8 cellular contexts compared by ENCODE assay signal in the genomic region with DNA sequence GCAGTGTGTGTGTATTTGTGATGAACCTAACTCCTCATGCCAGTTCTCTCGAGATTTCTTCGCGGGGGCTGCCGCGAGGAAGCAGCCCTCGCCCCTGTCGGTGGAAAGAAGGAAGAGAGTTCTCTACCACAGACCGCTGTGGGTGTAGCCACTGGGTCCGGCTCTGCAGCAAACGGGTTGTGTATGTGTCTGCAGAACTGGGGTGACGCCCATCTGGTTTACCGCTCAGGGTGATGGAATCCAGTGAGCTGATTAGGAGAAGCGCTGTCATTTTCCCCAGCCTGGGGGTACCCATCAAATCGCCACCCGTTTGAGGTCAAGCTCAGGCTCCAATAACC. TPM values are rescaled to one million over a fixed set of nuclear protein-coding genes. Genes with fewer than 3 reads are reported as not detected.
DNase-seq lines count a peak whose midpoint lies in the region; TF ChIP-seq lines count a peak whose summit lies in the region.

No MANE protein-coding gene starts in this region.

- TF ChIP-seq POLR2A in testis (IDR thresholded peaks at IDR 0.05): no peak

- TF ChIP-seq CTCF in AG04450 (IDR thresholded peaks at IDR 0.05; ENCODE audit: low read depth, low read length) (no peak), testis (IDR thresholded peaks at IDR 0.05) (no peak)

- H3K27me3 ChIP-seq in AG04450 (ENCODE audit: control insufficient read depth, insufficient read depth, low read length) (no peaks in the 10 kb centered on the region), testis (no peaks in the 10 kb centered on the region)

- peak overlapping the region; percentile 81 for H3K4me3 Mint-ChIP-seq in activated T-cell treated with anti-CD3 and anti-CD28 coated beads, Interleukin-2, amount 50 U/mL, for 24 hours

- no peaks in the 10 kb centered on the region for H3K36me3 ChIP-seq in testis (ENCODE audit: low read depth, missing control alignments)

- CTCF ChIA-PET in AG04450 (lab: Charles Lee): interaction anchor here (0.6 to 1.8 kb wide), 7 partner anchors 15 to 478 kb away, joined by 3 to 7 read pairs (median 4); no protein-coding TSS in a partner anchor

- POLR2A ChIA-PET in AG04450 (lab: Yijun Ruan, JAX): interaction anchor here (1.0 to 1.3 kb wide), 4 partner anchors 18 to 245 kb away, joined by 3 to 8 read pairs (median 4); a partner anchor contains a TSS

- H3K27ac Mint-ChIP-seq in activated T-cell treated with anti-CD3 and anti-CD28 coated beads, Interleukin-2, amount 50 U/mL, for 24 hours: peak overlapping the region; percentile 58

- DNase-seq in AG04450 (ENCODE audit: low read depth, low spot score) (no peak), HuH-7 (ENCODE audit: low spot score) (peak; percentile 61), head of caudate nucleus (peak in 29 of 42 donors; percentile 29 to 72 (median 52)), RPMI8226 (no peak), testis (no peak), NCI-H187 (lab: John Stamatoyannopoulos, UW) (no peak)
- no peak for DNase-seq in activated T-cell treated with anti-CD3 and anti-CD28 coated beads, Interleukin-2, amount 50 U/mL, for 24 hours
- peak; percentile 54 to 63 for DNase-seq in stimulated activated CD8-positive, alpha-beta memory T cell treated with anti-CD3 and anti-CD28 coated beads, Interleukin-15, amount 100 ng/mL, for 48 hours (ENCODE audit: low read depth in 2 of 2)

- peaks cover 39% of the 10 kb centered on the region for H3K4me1 ChIP-seq in testis

- intact Hi-C loops in head of caudate nucleus (cut with DNase I) (loop anchor here (5.0 kb wide), 1 partner anchor 317 kb away; a partner anchor contains a TSS), testis (cut with DNase I; ENCODE audit: low total_unique reads) (no loop called here)

- H3K9me3 ChIP-seq in AG04450 (ENCODE audit: control insufficient read depth, insufficient read depth, low read length): peaks cover 9% of the 10 kb centered on the region; the same call in 1 of the 2 replicates
- H3K9me3 ChIP-seq in testis: no peaks in the 10 kb centered on the region

- H3K27ac ChIP-seq in AG04450 (ENCODE audit: low read depth, low read length) (no peak overlapping the region), testis (no peak overlapping the region)

- H3K9me3 Mint-ChIP-seq in activated T-cell treated with anti-CD3 and anti-CD28 coated beads, Interleukin-2, amount 50 U/mL, for 24 hours: no peaks in the 10 kb centered on the region

- peaks cover 9% of the 10 kb centered on the region for H3K36me3 Mint-ChIP-seq in activated T-cell treated with anti-CD3 and anti-CD28 coated beads, Interleukin-2, amount 50 U/mL, for 24 hours (ENCODE audit: low read depth)

- peaks cover 5% of the 10 kb centered on the region for H3K27me3 Mint-ChIP-seq in activated T-cell treated with anti-CD3 and anti-CD28 coated beads, Interleukin-2, amount 50 U/mL, for 24 hours

- H3K4me3 ChIP-seq in AG04450 (ENCODE audit: low read depth, low read length) (peak overlapping the region; percentile 46), testis (peak overlapping the region in 1 of 2 donors; percentile 51)

- peaks cover 44% of the 10 kb centered on the region for H3K4me1 Mint-ChIP-seq in activated T-cell treated with anti-CD3 and anti-CD28 coated beads, Interleukin-2, amount 50 U/mL, for 24 hours (ENCODE audit: low read depth)

- 37 to 74% methylated on average over 15 of the region's 15 CpGs for WGBS in testis, 2 donors

RNA-seq across cellular contexts. Expression of a gene that starts 7.7 kb away (rescaled TPM):
- polyA plus RNA-seq in AG04450 (2011; rRNA removed) (8.8 and 9.3 TPM in 2 replicates), testis (ENCODE audit: insufficient read depth, low read depth, low replicate concordance) (6.3 TPM)
- polyA minus RNA-seq in AG04450 (2011; rRNA and poly(A)+ RNA removed): 19.3 and 21.6 TPM in 2 replicates
- 10 to 100 TPM; 11.7 to 15.5 TPM for total RNA-seq in testis

RNA-seq across cellular contexts. Expression of a gene that starts 22.1 kb away (rescaled TPM):
- polyA plus RNA-seq in AG04450 (2011; rRNA removed): 2.5 and 2.7 TPM in 2 replicates
- 3.8 and 3.9 TPM in 2 replicates for polyA minus RNA-seq in AG04450 (2011; rRNA and poly(A)+ RNA removed)
- total RNA-seq in testis: 10 to 100 TPM; 48.8 to 59.8 TPM
- 32.8 TPM for polyA plus RNA-seq in testis (ENCODE audit: insufficient read depth, low read depth, low replicate concordance)

RNA-seq across cellular contexts. Expression of a gene that starts 25.6 kb away (rescaled TPM):
- polyA plus RNA-seq in AG04450 (2011; rRNA removed) (20.7 and 24.5 TPM in 2 replicates), testis (ENCODE audit: insufficient read depth, low read depth, low replicate concordance) (220 TPM)
- 36.5 and 44.0 TPM in 2 replicates for polyA minus RNA-seq in AG04450 (2011; rRNA and poly(A)+ RNA removed)
- 100 to 1,000 TPM; 156 to 169 TPM for total RNA-seq in testis

RNA-seq across cellular contexts. Expression of a gene that starts 46.5 kb away (rescaled TPM):
- polyA plus RNA-seq in AG04450 (2011; rRNA removed) (17.8 and 26.1 TPM in 2 replicates), testis (ENCODE audit: insufficient read depth, low read depth, low replicate concordance) (86.3 TPM)
- polyA minus RNA-seq in AG04450 (2011; rRNA and poly(A)+ RNA removed): 31.8 and 47.2 TPM in 2 replicates
- total RNA-seq in testis: 10 to 100 TPM; 72.3 to 89.6 TPM

RNA-seq across cellular contexts. Expression of a gene that starts 48.2 kb away (rescaled TPM):
- polyA plus RNA-seq in AG04450 (2011; rRNA removed): 5.3 and 5.4 TPM in 2 replicates
- 5.8 and 6.4 TPM in 2 replicates for polyA minus RNA-seq in AG04450 (2011; rRNA and poly(A)+ RNA removed)
- 1 to 10 TPM; 5.7 to 7.1 TPM for total RNA-seq in testis
- polyA plus RNA-seq in testis (ENCODE audit: insufficient read depth, low read depth, low replicate concordance): 4.5 TPM

Comparison
In these comparisons a context has a peak if more than half of its experiments do, and no peak if none do; other contexts are left out.
1. DNase-seq: peak in HuH-7 (single experiment), head of caudate nucleus (29 of 42) and stimulated activated CD8-positive, alpha-beta memory T cell treated with anti-CD3 and anti-CD28 coated beads, Interleukin-15, amount 100 ng/mL, for 48 hours (2 of 2); none in AG04450 (single experiment), activated T-cell treated with anti-CD3 and anti-CD28 coated beads, Interleukin-2, amount 50 U/mL, for 24 hours (single experiment), RPMI8226 (single experiment), testis (single experiment) and NCI-H187 (0 of 2).